ENCODE assay signal across 8 cellular contexts in the genomic region with DNA sequence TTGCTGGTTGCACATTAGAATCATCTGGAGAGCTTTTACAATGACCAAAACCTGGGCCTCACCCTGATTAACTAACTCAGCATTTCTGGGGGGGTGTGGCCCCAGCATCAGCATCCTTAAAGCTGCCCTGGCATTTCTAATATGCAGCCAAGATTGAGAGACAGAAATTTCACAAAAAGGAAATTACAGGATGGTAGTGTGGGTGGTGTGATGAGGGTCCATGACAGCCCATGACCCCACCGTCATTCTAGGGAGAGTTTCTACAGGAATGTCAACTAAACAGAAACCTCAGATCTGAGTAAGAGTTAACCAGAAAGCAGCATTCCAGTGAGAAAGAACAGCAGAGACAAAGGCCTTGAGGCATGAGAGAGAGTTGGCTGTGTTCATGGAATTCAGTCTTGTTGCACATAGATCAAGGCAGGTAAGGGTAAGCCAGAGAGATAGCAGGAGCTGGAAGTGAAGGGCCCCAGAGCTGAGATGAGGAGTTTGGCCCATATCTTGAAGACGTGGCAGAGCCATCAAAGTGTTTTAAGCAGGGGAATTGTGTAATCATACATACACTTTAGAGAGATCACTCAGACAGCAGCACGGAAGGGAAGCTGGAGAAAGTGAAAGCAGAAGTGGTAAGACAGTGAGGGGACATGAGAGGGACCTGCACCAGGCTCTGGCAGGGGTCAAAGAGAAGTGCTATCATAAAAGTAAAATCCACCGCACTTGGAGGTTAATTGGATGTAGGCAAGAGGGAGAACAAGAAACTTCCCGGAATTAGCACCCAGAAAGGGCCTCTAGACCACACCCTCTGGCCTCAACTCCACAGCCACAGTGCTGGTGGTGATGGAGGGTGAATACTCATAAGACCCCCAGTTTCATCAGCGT. TPM values are rescaled to one million over a fixed set of nuclear protein-coding genes. Genes with fewer than 3 reads are reported as not detected.
DNase-seq lines count a peak whose midpoint lies in the region; ATAC-seq, FAIRE-seq and TF ChIP-seq lines count a peak whose summit lies in the region.

No MANE protein-coding gene starts in this region.

- H3K27ac Mint-ChIP-seq in chondrocyte (ENCODE audit: unreplicated experiment), result peak overlapping the region; percentile 64

- intact Hi-C loops in A673 (cut with micrococcal nuclease; ENCODE audit: unreplicated experiment), result no loop called here

- no peaks in the 10 kb centered on the region for H3K36me3 Mint-ChIP-seq in chondrocyte (ENCODE audit: low read depth)

- H3K9me3 ChIP-seq in SJSA1 (replicated peaks) (no peaks in the 10 kb centered on the region), mononuclear cell (ENCODE audit: low read depth, low read length) (no peaks in the 10 kb centered on the region), A673 (ENCODE audit: low read depth, low read length, poor library complexity, severe bottlenecking) (no peaks in the 10 kb centered on the region)

- H3K4me1 ChIP-seq in SJSA1 (replicated peaks), result peaks cover 20% of the 10 kb centered on the region
- peaks cover 31% of the 10 kb centered on the region for H3K4me1 ChIP-seq in mononuclear cell (ENCODE audit: insufficient read depth, low read length)
- H3K4me1 ChIP-seq in A673 (ENCODE audit: insufficient read depth, low read length, poor library complexity, severe bottlenecking), result no peaks in the 10 kb centered on the region

- H3K27me3 Mint-ChIP-seq in chondrocyte (ENCODE audit: low read depth), result no peaks in the 10 kb centered on the region

- H3K4me3 ChIP-seq in SJSA1 (peak overlapping the region; percentile 9), mononuclear cell (ENCODE audit: low read length) (peak overlapping the region; percentile 18), A673 (ENCODE audit: low read depth, low read length, poor library complexity, severe bottlenecking) (no peak overlapping the region)

- CTCF ChIA-PET in A673 (lab: Charles Lee), result no interaction called here

- H3K27ac ChIP-seq in SJSA1 (peak overlapping the region; percentile 80), A673 (ENCODE audit: low read depth, low read length, poor library complexity, severe bottlenecking) (no peak overlapping the region)

- H3K27me3 ChIP-seq in SJSA1 (replicated peaks) (no peaks in the 10 kb centered on the region), mononuclear cell (ENCODE audit: insufficient read depth, low read length) (no peaks in the 10 kb centered on the region), A673 (replicated peaks; ENCODE audit: insufficient read depth, low read depth, low read length, poor library complexity) (no peaks in the 10 kb centered on the region)

- DNase-seq in AG08395 (ENCODE audit: low spot score) (peak; percentile 51), SJSA1 (ENCODE audit: low read depth in 1 of 2, low spot score in 2 of 2) (peak; percentile 52 to 80), chondrocyte (ENCODE audit: low spot score) (no peak), A673 (ENCODE audit: low spot score) (no peak), D721Med (ENCODE audit: insufficient read length, low spot score) (no peak)

- no peak for FAIRE-seq in D721Med (lab: Jason Lieb, UNC)

- peak; percentile 98 for ATAC-seq in GM19023 (IDR thresholded peaks at IDR 0.05; ENCODE audit: unreplicated experiment)
- ATAC-seq in HG03103 (IDR thresholded peaks at IDR 0.05; ENCODE audit: low read depth, unreplicated experiment), result peak; percentile 96

- POLR2A ChIA-PET in A673 (lab: Charles Lee; ENCODE audit: low non-redundant PET), result no interaction called here

- H3K4me1 Mint-ChIP-seq in chondrocyte (ENCODE audit: low read depth), result peaks cover 17% of the 10 kb centered on the region

- BruUV-seq in A673 (replicated peaks; lab: Mats Ljungman, UMichigan), result no TSS peak

- TF ChIP-seq CTCF in chondrocyte (IDR thresholded peaks at IDR 0.05) (no peak), A673 (conservative IDR thresholded peaks at IDR 0.05; ENCODE audit: low read depth, low read length) (no peak), D721Med (IDR thresholded peaks at IDR 0.05; ENCODE audit: insufficient read depth, missing control alignments) (no peak)

- no peaks in the 10 kb centered on the region for H3K36me3 ChIP-seq in SJSA1
- no peaks in the 10 kb centered on the region for H3K36me3 ChIP-seq in A673 (ENCODE audit: insufficient read depth, low read length, poor library complexity, severe bottlenecking)

- no peak overlapping the region for H3K4me3 Mint-ChIP-seq in chondrocyte (ENCODE audit: unreplicated experiment)

- no peaks in the 10 kb centered on the region for H3K9me3 Mint-ChIP-seq in chondrocyte (ENCODE audit: low read depth)

RNA-seq across cellular contexts. Expression of a gene that starts 7.8 kb away (rescaled TPM):
- total RNA-seq in SJSA1 (2014; rRNA removed; shearing (Covaris generic)), result 11.8 and 18.3 TPM in 2 replicates
- total RNA-seq in chondrocyte (0.37 to 1.2 TPM (median 0.82 TPM) in 3 replicates), mononuclear cell (96.0 TPM), A673 (2021) (0.46 and 0.67 TPM in 2 replicates)

RNA-seq across cellular contexts. Expression of a gene that starts 16.8 kb away (rescaled TPM):
- total RNA-seq in SJSA1 (2014; rRNA removed; shearing (Covaris generic)), result 10,548 and 13,048 TPM in 2 replicates
- total RNA-seq in chondrocyte, result 1,771 to 2,562 TPM (median 2,521 TPM) in 3 replicates
- 3,268 TPM for total RNA-seq in mononuclear cell
- 2,146 and 2,488 TPM in 2 replicates for total RNA-seq in A673 (2021)

Comparison
In these comparisons a context has a peak if more than half of its experiments do, and no peak if none do; other contexts are left out.
1. DNase-seq: peak in AG08395 (single experiment) and SJSA1 (2 of 2); none in chondrocyte (single experiment), A673 (single experiment) and D721Med (single experiment).